Comparison of ENCODE assay signal across 1 cellular context in genomic region chr5:34915139-34915855, GRCh38.
TF ChIP-seq lines count a peak whose summit lies in the region.

TSS of gene BRIX1 (plus strand) at chr5:34915711. CDS start at chr5:34915739, 28 bp downstream.
TSS of gene RAD1 (minus strand) at chr5:34915504. CDS start at chr5:34914892, 612 bp downstream.

TF ChIP-seq in HepG2, 621 proteins besides CTCF, POLR2A, EP300 and RAD21 (continued from another document and continues in another):
- TF ChIP-seq DMTF1 (CRISPR knock-in tag; IDR thresholded peaks at IDR 0.05), result peak; percentile 62; the same call in 1 of the 2 replicates
- TF ChIP-seq ZNF550 (CRISPR knock-in tag; IDR thresholded peaks at IDR 0.05; ENCODE audit: borderline replicate concordance), result no peak
- TF ChIP-seq ZNF101 (CRISPR knock-in tag; IDR thresholded peaks at IDR 0.05; ENCODE audit: borderline replicate concordance, low read depth), result peak; percentile 54; the same call in 1 of the 2 replicates
- no peak for TF ChIP-seq ZBTB46 (CRISPR knock-in tag; IDR thresholded peaks at IDR 0.05; ENCODE audit: borderline replicate concordance)
- TF ChIP-seq ZNF468 (CRISPR knock-in tag; IDR thresholded peaks at IDR 0.05), result no peak
- no peak for TF ChIP-seq CHCHD3 (CRISPR knock-in tag; IDR thresholded peaks at IDR 0.05)
- TF ChIP-seq ZNF737 (CRISPR knock-in tag; IDR thresholded peaks at IDR 0.05; ENCODE audit: borderline replicate concordance), result peak; percentile 24; the same call in 1 of the 2 replicates
- no peak for TF ChIP-seq ATF1 (CRISPR knock-in tag; IDR thresholded peaks at IDR 0.05)
- TF ChIP-seq ZNF501 (CRISPR knock-in tag; IDR thresholded peaks at IDR 0.05), result peak; percentile 71; the same call in 1 of the 2 replicates
- peak; percentile 57 for TF ChIP-seq TBL1XR1 (IDR thresholded peaks at IDR 0.05; ENCODE audit: borderline replicate concordance, low read length, partially characterized antibody)
- TF ChIP-seq TARDBP (CRISPR knock-in tag; IDR thresholded peaks at IDR 0.05), result peak; percentile 96
- TF ChIP-seq PBX2 (CRISPR knock-in tag; IDR thresholded peaks at IDR 0.05), result no peak
- no peak for TF ChIP-seq NFE2L2 (IDR thresholded peaks at IDR 0.05; ENCODE audit: low read length)
- TF ChIP-seq ZNF256 (CRISPR knock-in tag; conservative IDR thresholded peaks at IDR 0.05), result 0 out of 2 replicates have a peak, but pooled peaks have one; percentile 18
- no peak; the same call in 1 of the 2 replicates for TF ChIP-seq BCL3 (CRISPR knock-in tag; IDR thresholded peaks at IDR 0.05)
- no peak for TF ChIP-seq ZNF136 (CRISPR knock-in tag; IDR thresholded peaks at IDR 0.05; ENCODE audit: low read depth)
- peak; percentile 100 for TF ChIP-seq ZNF574 (CRISPR knock-in tag; IDR thresholded peaks at IDR 0.05)
- peak; percentile 82; the same call in 1 of the 2 replicates for TF ChIP-seq EED (CRISPR knock-in tag; IDR thresholded peaks at IDR 0.05)
- no peak; the same call in 1 of the 2 replicates for TF ChIP-seq ESRRA (CRISPR knock-in tag; IDR thresholded peaks at IDR 0.05; ENCODE audit: low read depth)
- TF ChIP-seq SKIL (CRISPR knock-in tag; IDR thresholded peaks at IDR 0.05; ENCODE audit: borderline replicate concordance), result peak; percentile 75
- no peak for TF ChIP-seq ZNF432 (CRISPR knock-in tag; IDR thresholded peaks at IDR 0.05; ENCODE audit: borderline replicate concordance)
- peak; percentile 62 for TF ChIP-seq ZNF296 (CRISPR knock-in tag; conservative IDR thresholded peaks at IDR 0.05)
- no peak for TF ChIP-seq ZNF282 (IDR thresholded peaks at IDR 0.05; ENCODE audit: partially characterized antibody)
- no peak for TF ChIP-seq CREBL2 (CRISPR knock-in tag; IDR thresholded peaks at IDR 0.05; ENCODE audit: borderline replicate concordance)
- no peak for TF ChIP-seq ZSCAN30 (CRISPR knock-in tag; IDR thresholded peaks at IDR 0.05)
- TF ChIP-seq TBP (CRISPR knock-in tag; IDR thresholded peaks at IDR 0.05), result no peak
- no peak for TF ChIP-seq ARID2 (CRISPR knock-in tag; IDR thresholded peaks at IDR 0.05; ENCODE audit: borderline replicate concordance)
- no peak for TF ChIP-seq ZNF44 (CRISPR knock-in tag; IDR thresholded peaks at IDR 0.05)
- peak; percentile 76; the same call in 1 of the 2 replicates for TF ChIP-seq ZNF512B (CRISPR knock-in tag; IDR thresholded peaks at IDR 0.05; ENCODE audit: borderline replicate concordance)
- no peak for TF ChIP-seq NCOR1 (IDR thresholded peaks at IDR 0.05; ENCODE audit: borderline replicate concordance, low read length)
- peak; percentile 77; the same call in 1 of the 2 replicates for TF ChIP-seq MTA1 (CRISPR knock-in tag; IDR thresholded peaks at IDR 0.05; ENCODE audit: borderline replicate concordance)
- TF ChIP-seq ISX (CRISPR knock-in tag; conservative IDR thresholded peaks at IDR 0.05), result no peak; the same call in 1 of the 2 replicates
- TF ChIP-seq NR1H2 (CRISPR knock-in tag; IDR thresholded peaks at IDR 0.05; ENCODE audit: borderline replicate concordance, low read depth), result no peak
- no peak for TF ChIP-seq ARHGAP35 (CRISPR knock-in tag; IDR thresholded peaks at IDR 0.05; ENCODE audit: borderline replicate concordance)
- no peak for TF ChIP-seq ZNF484 (CRISPR knock-in tag; IDR thresholded peaks at IDR 0.05; ENCODE audit: borderline replicate concordance, low read depth)
- peak; percentile 74; the same call in 1 of the 2 replicates for TF ChIP-seq ZNF614 (CRISPR knock-in tag; IDR thresholded peaks at IDR 0.05; ENCODE audit: borderline replicate concordance)
- TF ChIP-seq CAMTA2 (CRISPR knock-in tag; IDR thresholded peaks at IDR 0.05; ENCODE audit: borderline replicate concordance), result no peak
- no peak for TF ChIP-seq ZNF12 (CRISPR knock-in tag; IDR thresholded peaks at IDR 0.05)
- TF ChIP-seq ZNF709 (CRISPR knock-in tag; IDR thresholded peaks at IDR 0.05), result 0 out of 2 replicates have a peak, but pooled peaks have one; percentile 38
- TF ChIP-seq REST (IDR thresholded peaks at IDR 0.05; ENCODE audit: borderline replicate concordance in 1 of 2, low read depth in 1 of 2, low read length in 2 of 2), result peak in 1 of 2 experiments; percentile 56; a peak in 1 of 4 replicates
- no peak for TF ChIP-seq PHF5A (CRISPR knock-in tag; IDR thresholded peaks at IDR 0.05; ENCODE audit: low read depth, unreplicated experiment)
